14 cellular contexts compared by ENCODE assay signal in the genomic region with DNA sequence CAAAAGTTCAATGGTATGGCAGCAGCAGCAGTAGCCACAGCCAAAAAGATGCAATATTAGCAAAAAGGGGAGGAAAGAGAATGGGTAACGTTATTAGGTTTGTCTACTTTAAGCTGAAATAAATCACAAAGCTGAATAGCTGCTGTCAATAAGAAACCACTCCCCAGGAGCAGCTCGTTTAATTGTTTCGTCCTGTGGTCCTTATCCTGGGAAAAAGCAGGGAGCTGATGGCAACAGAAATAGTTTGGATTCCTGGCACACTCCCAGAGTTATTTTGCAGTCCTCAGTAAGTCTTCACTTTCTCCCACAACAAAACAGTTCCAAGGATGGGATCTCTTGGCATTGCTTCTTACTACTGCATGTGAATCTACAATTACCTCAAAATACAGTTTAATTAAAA. TPM values are rescaled to one million over a fixed set of nuclear protein-coding genes. Genes with fewer than 3 reads are reported as not detected.
DNase-seq lines count a peak whose midpoint lies in the region; ATAC-seq and TF ChIP-seq lines count a peak whose summit lies in the region.
"Had no signal": no experiment of that assay in that cellular context is flagged by ENCODE, and none has a peak within 500 bp of the region (broad histone marks: within the 10 kb centered on the region; RNA-seq: fewer than 3 reads in every experiment).

No MANE protein-coding gene starts in this region.

- no peak overlapping the region for H3K4me3 Mint-ChIP-seq in activated naive CD8-positive, alpha-beta T cell treated with anti-CD3 and anti-CD28 coated beads, Interleukin-2, amount 10 ng/mL, durations not matched to agents 7 days and 5 days
- no peak overlapping the region for H3K4me3 Mint-ChIP-seq in activated naive CD8-positive, alpha-beta T cell treated with anti-CD3 and anti-CD28 coated beads for 36 hours
- H3K4me3 Mint-ChIP-seq: IgD-negative memory B cell had no signal

- H3K9me3 ChIP-seq in upper lobe of left lung (no peaks in the 10 kb centered on the region), stomach (no peaks in the 10 kb centered on the region)
- H3K9me3 ChIP-seq: lower lobe of right lung had no signal

- peaks cover 0 to 8% (median 2%) of the 10 kb centered on the region in 4 donors for H3K4me1 ChIP-seq in upper lobe of left lung
- peaks cover 0 to 11% (median 0%) of the 10 kb centered on the region in 4 donors for H3K4me1 ChIP-seq in stomach

- peaks cover 3% of the 10 kb centered on the region for H3K9me3 Mint-ChIP-seq in activated naive CD8-positive, alpha-beta T cell treated with anti-CD3 and anti-CD28 coated beads, Interleukin-2, amount 10 ng/mL, durations not matched to agents 7 days and 5 days
- H3K9me3 Mint-ChIP-seq in activated naive CD8-positive, alpha-beta T cell treated with anti-CD3 and anti-CD28 coated beads for 36 hours: no peaks in the 10 kb centered on the region
- H3K9me3 Mint-ChIP-seq: IgD-negative memory B cell had no signal

- no peak overlapping the region for H3K4me3 ChIP-seq in upper lobe of left lung
- H3K4me3 ChIP-seq in stomach: no peak overlapping the region
- H3K4me3 ChIP-seq: lower lobe of right lung had no signal

- H3K27me3 ChIP-seq in upper lobe of left lung (no peaks in the 10 kb centered on the region), stomach (no peaks in the 10 kb centered on the region)

- no peak for ATAC-seq in activated naive CD8-positive, alpha-beta T cell treated with anti-CD3 and anti-CD28 coated beads, Interleukin-2, amount 10 ng/mL, durations not matched to agents 7 days and 5 days (ENCODE audit: low read depth)
- ATAC-seq in left ventricle myocardium superior (peak; percentile 70), GM19397 (IDR thresholded peaks at IDR 0.05; ENCODE audit: unreplicated experiment) (no peak), upper lobe of left lung (ENCODE audit: low FRiP score in 2 of 2) (no peak)
- ATAC-seq: lower lobe of right lung had no signal

- no peak for TF ChIP-seq EP300 in upper lobe of left lung (IDR thresholded peaks at IDR 0.05)
- TF ChIP-seq EP300 in stomach (IDR thresholded peaks at IDR 0.05): no peak

- H3K36me3 Mint-ChIP-seq in activated naive CD8-positive, alpha-beta T cell treated with anti-CD3 and anti-CD28 coated beads, Interleukin-2, amount 10 ng/mL, durations not matched to agents 7 days and 5 days: no peaks in the 10 kb centered on the region
- peaks cover 2% of the 10 kb centered on the region for H3K36me3 Mint-ChIP-seq in activated naive CD8-positive, alpha-beta T cell treated with anti-CD3 and anti-CD28 coated beads for 36 hours

- H3K36me3 ChIP-seq in upper lobe of left lung (no peaks in the 10 kb centered on the region), stomach (no peaks in the 10 kb centered on the region)
- H3K36me3 ChIP-seq: lower lobe of right lung had no signal

- TF ChIP-seq POLR2A in upper lobe of left lung (IDR thresholded peaks at IDR 0.05) (no peak), stomach (IDR thresholded peaks at IDR 0.05) (no peak)

- no peak for TF ChIP-seq CTCF in upper lobe of left lung (IDR thresholded peaks at IDR 0.05)
- no peak for TF ChIP-seq CTCF in stomach (IDR thresholded peaks at IDR 0.05)

- DNase-seq in activated naive CD8-positive, alpha-beta T cell treated with anti-CD3 and anti-CD28 coated beads, Interleukin-2, amount 10 ng/mL, durations not matched to agents 7 days and 5 days: no peak
- no peak for DNase-seq in activated naive CD8-positive, alpha-beta T cell treated with anti-CD3 and anti-CD28 coated beads for 36 hours
- DNase-seq in astrocyte of the hippocampus (ENCODE audit: low read depth, low spot score): peak; percentile 86
- DNase-seq in left ventricle myocardium superior: no peak
- no peak for DNase-seq in upper lobe of left lung
- no peak for DNase-seq in stomach
- no peak for DNase-seq in cortex of kidney (lab: John Stamatoyannopoulos, UW)
- DNase-seq: activated CD4-positive, alpha-beta T cell treated with anti-CD3 and anti-CD28 coated beads, Interleukin-2, amount 50 U/mL, for 1 hour; aorta; lower lobe of right lung; NCI-H1417 treated with DMSO at 0.1 percent for 48 hours; stimulated activated CD4-positive, alpha-beta T cell treated with anti-CD3 and anti-CD28 coated beads, Interleukin-15, amount 100 ng/mL, for 24 hours had no signal

- WGBS in upper lobe of left lung, 2 donors: 50 to 53% methylated on average over 3 of the region's 3 CpGs
- WGBS in stomach, 5 donors: 23 to 60% (median 51%) methylated on average over 3 of the region's 3 CpGs

- intact Hi-C loops in left ventricle myocardium superior (cut with micrococcal nuclease): no loop called here
- intact Hi-C loops in stomach (cut with DNase I; ENCODE audit: low total_unique reads): no loop called here

- H3K4me1 Mint-ChIP-seq in activated naive CD8-positive, alpha-beta T cell treated with anti-CD3 and anti-CD28 coated beads, Interleukin-2, amount 10 ng/mL, durations not matched to agents 7 days and 5 days: peaks cover 11% of the 10 kb centered on the region
- H3K4me1 Mint-ChIP-seq in activated naive CD8-positive, alpha-beta T cell treated with anti-CD3 and anti-CD28 coated beads for 36 hours: peaks cover 8% of the 10 kb centered on the region
- H3K4me1 Mint-ChIP-seq: IgD-negative memory B cell had no signal

- H3K27me3 Mint-ChIP-seq in activated naive CD8-positive, alpha-beta T cell treated with anti-CD3 and anti-CD28 coated beads, Interleukin-2, amount 10 ng/mL, durations not matched to agents 7 days and 5 days: no peaks in the 10 kb centered on the region
- no peaks in the 10 kb centered on the region for H3K27me3 Mint-ChIP-seq in activated naive CD8-positive, alpha-beta T cell treated with anti-CD3 and anti-CD28 coated beads for 36 hours

- peak overlapping the region; percentile 44 for H3K27ac Mint-ChIP-seq in activated naive CD8-positive, alpha-beta T cell treated with anti-CD3 and anti-CD28 coated beads, Interleukin-2, amount 10 ng/mL, durations not matched to agents 7 days and 5 days
- H3K27ac Mint-ChIP-seq in activated naive CD8-positive, alpha-beta T cell treated with anti-CD3 and anti-CD28 coated beads for 36 hours: no peak overlapping the region
- H3K27ac Mint-ChIP-seq: IgD-negative memory B cell had no signal

- POLR2A ChIA-PET in activated naive CD8-positive, alpha-beta T cell treated with anti-CD3 and anti-CD28 coated beads, Interleukin-2, amount 10 ng/mL, durations not matched to agents 7 days and 5 days (lab: Charles Lee): no interaction called here

- H3K27ac ChIP-seq in upper lobe of left lung (no peak overlapping the region), stomach (no peak overlapping the region)
- H3K27ac ChIP-seq: lower lobe of right lung had no signal

RNA-seq across cellular contexts. Expression of a gene that starts 28.8 kb away (rescaled TPM):
- 1 to 10 TPM; 1.2 TPM for total RNA-seq in activated naive CD8-positive, alpha-beta T cell treated with anti-CD3 and anti-CD28 coated beads, Interleukin-2, amount 10 ng/mL, durations not matched to agents 7 days and 5 days
- total RNA-seq in activated naive CD8-positive, alpha-beta T cell treated with anti-CD3 and anti-CD28 coated beads for 36 hours: under 1 TPM; 0.52 to 0.80 TPM
- 97.7 TPM for total RNA-seq in left ventricle myocardium superior
- total RNA-seq in upper lobe of left lung: 10 to 100 TPM in 3 of 6 donors, 1 to 10 TPM in 3; 5.6 to 33.4 (median 10.4) TPM
- total RNA-seq in stomach: 10 to 100 TPM in 1 of 5 donors, 1 to 10 TPM in 4; 1.8 to 18.0 (median 5.1) TPM
- 1 to 10 TPM; 1.3 to 3.4 (median 2.7) TPM for polyA plus RNA-seq in stomach
